In the genomic region with DNA sequence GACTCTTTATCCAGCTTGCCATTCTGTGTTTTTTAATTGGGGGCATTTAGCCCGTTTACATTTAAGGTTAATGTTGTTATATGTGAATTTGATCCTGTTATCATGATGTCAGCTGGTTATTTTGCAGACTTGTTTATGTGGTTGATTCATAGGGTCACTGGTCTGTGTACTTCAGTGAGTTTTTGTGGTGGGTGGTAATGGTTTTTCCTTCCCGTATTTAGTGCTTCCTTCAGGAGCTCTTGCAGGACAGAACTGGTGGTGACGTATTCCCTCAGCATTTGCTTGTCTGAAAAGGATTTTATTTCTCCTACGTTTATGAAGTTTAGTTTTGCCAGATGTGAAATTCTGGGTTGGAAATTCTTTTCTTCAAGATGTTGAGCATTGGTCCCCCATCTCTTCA, we compare ENCODE assay signal across 31 cellular contexts.
"Had no signal": no experiment of that assay in that cellular context is flagged by ENCODE, and none has a peak within 500 bp of the region (broad histone marks: within the 10 kb centered on the region; RNA-seq: fewer than 3 reads in every experiment).

No MANE protein-coding gene starts in this region.

- ATAC-seq: activated CD8-positive, alpha-beta T cell treated with anti-CD3 and anti-CD28 coated beads for 36 hours; activated naive CD8-positive, alpha-beta T cell treated with anti-CD3 and anti-CD28 coated beads, Interleukin-2, amount 50 U/mL, for 24 hours; activated T-cell treated with anti-CD3 and anti-CD28 coated beads, Interleukin-2, amount 50 U/mL, for 4 hours; esophagus mucosa; foreskin keratinocyte; gastrocnemius medialis; heart left ventricle; WTC11 had no signal

- H3K27ac Mint-ChIP-seq: activated CD8-positive, alpha-beta T cell treated with anti-CD3 and anti-CD28 coated beads for 36 hours; activated naive CD4-positive, alpha-beta T cell treated with anti-CD3 and anti-CD28 coated beads for 36 hours; activated naive CD4-positive, alpha-beta T cell treated with anti-CD3 and anti-CD28 coated beads, Interleukin-2, amount 50 U/mL, for 24 hours; activated naive CD8-positive, alpha-beta T cell treated with anti-CD3 and anti-CD28 coated beads for 36 hours; activated naive CD8-positive, alpha-beta T cell treated with anti-CD3 and anti-CD28 coated beads, Interleukin-2, amount 50 U/mL, for 24 hours; activated T-helper 1 cell treated with anti-CD3 and anti-CD28 coated beads, Interleukin-12 subunit alpha, Interleukin-12 subunit beta, Interleukin-2, Interleukin-4 antibody, amounts not matched to agents 30 ng/mL and 10 ng/mL and 1 ng/mL, durations not matched to agents 14 hours and 24 hours and 36 hours; activated T-helper 2 cell treated with anti-CD3 and anti-CD28 coated beads, Interferon-gamma antibody, Interleukin-2, Interleukin-4, amounts not matched to agents 10 μg/mL and 5 μg/mL and 100 μg/mL, durations not matched to agents 14 hours and 24 hours and 36 hours; brain; WTC11 had no signal

- H3K4me3 ChIP-seq: adrenal gland, ascending aorta, breast epithelium, cardiac muscle cell, colonic mucosa, gastrocnemius medialis, heart left ventricle had no signal

- H3K27me3 ChIP-seq: adrenal gland, ascending aorta, breast epithelium, cardiac muscle cell, colonic mucosa, foreskin keratinocyte, gastrocnemius medialis had no signal

- H3K36me3 ChIP-seq: adrenal gland, ascending aorta, breast epithelium, cardiac muscle cell, colonic mucosa, gastrocnemius medialis, heart left ventricle had no signal

- H3K4me3 Mint-ChIP-seq: activated CD8-positive, alpha-beta T cell treated with anti-CD3 and anti-CD28 coated beads for 36 hours; activated naive CD4-positive, alpha-beta T cell treated with anti-CD3 and anti-CD28 coated beads for 36 hours; activated naive CD4-positive, alpha-beta T cell treated with anti-CD3 and anti-CD28 coated beads, Interleukin-2, amount 50 U/mL, for 24 hours; activated naive CD8-positive, alpha-beta T cell treated with anti-CD3 and anti-CD28 coated beads for 36 hours; activated naive CD8-positive, alpha-beta T cell treated with anti-CD3 and anti-CD28 coated beads, Interleukin-2, amount 50 U/mL, for 24 hours; activated T-cell treated with anti-CD3 and anti-CD28 coated beads, Interleukin-2, amount 50 U/mL, for 4 hours; activated T-helper 1 cell treated with anti-CD3 and anti-CD28 coated beads, Interleukin-12 subunit alpha, Interleukin-12 subunit beta, Interleukin-2, Interleukin-4 antibody, amounts not matched to agents 30 ng/mL and 10 ng/mL and 1 ng/mL, durations not matched to agents 14 hours and 24 hours and 36 hours; brain; WTC11 had no signal

- H3K27me3 Mint-ChIP-seq: activated CD8-positive, alpha-beta T cell treated with anti-CD3 and anti-CD28 coated beads for 36 hours; activated naive CD8-positive, alpha-beta T cell treated with anti-CD3 and anti-CD28 coated beads for 36 hours; activated naive CD8-positive, alpha-beta T cell treated with anti-CD3 and anti-CD28 coated beads, Interleukin-2, amount 50 U/mL, for 24 hours had no signal

- H3K4me1 ChIP-seq: adrenal gland, ascending aorta, breast epithelium, colonic mucosa, foreskin keratinocyte, gastrocnemius medialis, heart left ventricle had no signal

- H3K9me3 ChIP-seq: colonic mucosa, gastrocnemius medialis had no signal

- DNase-seq: activated CD4-positive, alpha-beta T cell treated with anti-CD3 and anti-CD28 coated beads for 1 hour; activated CD4-positive, alpha-beta T cell treated with anti-CD3 and anti-CD28 coated beads for 4 hours; activated CD4-positive, alpha-beta T cell treated with anti-CD3 and anti-CD28 coated beads, Interleukin-2, amount 50 U/mL, for 1 hour; activated CD4-positive, alpha-beta T cell treated with anti-CD3 and anti-CD28 coated beads, Interleukin-2, amount 50 U/mL, for 48 hours; activated CD8-positive, alpha-beta memory T cell treated with anti-CD3 and anti-CD28 coated beads for 24 hours; activated CD8-positive, alpha-beta T cell treated with anti-CD3 and anti-CD28 coated beads for 36 hours; activated effector memory CD4-positive, alpha-beta T cell treated with anti-CD3 and anti-CD28 coated beads, Interleukin-2, amount 50 U/mL, for 16 hours; activated naive CD4-positive, alpha-beta T cell treated with anti-CD3 and anti-CD28 coated beads for 36 hours; activated naive CD8-positive, alpha-beta T cell treated with anti-CD3 and anti-CD28 coated beads for 36 hours; activated naive CD8-positive, alpha-beta T cell treated with anti-CD3 and anti-CD28 coated beads, Interleukin-2, amount 50 U/mL, for 24 hours; activated T-cell treated with anti-CD3 and anti-CD28 coated beads, Interleukin-2, amount 50 U/mL, for 4 hours; adrenal gland; central memory CD4-positive, alpha-beta T cell; cerebellar nuclear complex; colonic mucosa; effector CD8-positive, alpha-beta T cell; foreskin keratinocyte; gastrocnemius medialis; glutamatergic neuron; heart left ventricle; T-helper 2 cell had no signal

- H3K27ac ChIP-seq: adrenal gland, ascending aorta, breast epithelium, cardiac muscle cell, colonic mucosa, foreskin keratinocyte, gastrocnemius medialis, heart left ventricle, VCaP had no signal

- H3K4me1 Mint-ChIP-seq: activated naive CD4-positive, alpha-beta T cell treated with anti-CD3 and anti-CD28 coated beads, Interleukin-2, amount 50 U/mL, for 24 hours; activated naive CD8-positive, alpha-beta T cell treated with anti-CD3 and anti-CD28 coated beads for 36 hours; brain; WTC11 had no signal
